In genomic region chr16:89116341-89117238, GRCh38 we compare ENCODE assay signal across 1 cellular context.
TF ChIP-seq lines count a peak whose summit lies in the region.

No MANE protein-coding gene starts in this region.

TF ChIP-seq in HepG2, 621 proteins besides CTCF, POLR2A, EP300 and RAD21:
- TF ChIP-seq HHEX (CRISPR knock-in tag; IDR thresholded peaks at IDR 0.05), result no peak
- TF ChIP-seq POLR2G (IDR thresholded peaks at IDR 0.05; ENCODE audit: low read depth, low read length), result no peak
- peak; percentile 24 for TF ChIP-seq AGO2 (optimal IDR thresholded peaks at IDR 0.05; ENCODE audit: low read depth, low read length)
- TF ChIP-seq IRF2 (CRISPR knock-in tag; IDR thresholded peaks at IDR 0.05), result no peak
- TF ChIP-seq RORA (CRISPR knock-in tag; IDR thresholded peaks at IDR 0.05), result no peak
- TF ChIP-seq, protein P1, sequence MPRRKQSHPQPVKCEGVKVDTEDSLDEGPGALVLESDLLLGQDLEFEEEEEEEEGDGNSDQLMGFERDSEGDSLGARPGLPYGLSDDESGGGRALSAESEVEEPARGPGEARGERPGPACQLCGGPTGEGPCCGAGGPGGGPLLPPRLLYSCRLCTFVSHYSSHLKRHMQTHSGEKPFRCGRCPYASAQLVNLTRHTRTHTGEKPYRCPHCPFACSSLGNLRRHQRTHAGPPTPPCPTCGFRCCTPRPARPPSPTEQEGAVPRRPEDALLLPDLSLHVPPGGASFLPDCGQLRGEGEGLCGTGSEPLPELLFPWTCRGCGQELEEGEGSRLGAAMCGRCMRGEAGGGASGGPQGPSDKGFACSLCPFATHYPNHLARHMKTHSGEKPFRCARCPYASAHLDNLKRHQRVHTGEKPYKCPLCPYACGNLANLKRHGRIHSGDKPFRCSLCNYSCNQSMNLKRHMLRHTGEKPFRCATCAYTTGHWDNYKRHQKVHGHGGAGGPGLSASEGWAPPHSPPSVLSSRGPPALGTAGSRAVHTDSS (CRISPR knock-in tag; conservative IDR thresholded peaks at IDR 0.05), result no peak
